In the genomic region with DNA sequence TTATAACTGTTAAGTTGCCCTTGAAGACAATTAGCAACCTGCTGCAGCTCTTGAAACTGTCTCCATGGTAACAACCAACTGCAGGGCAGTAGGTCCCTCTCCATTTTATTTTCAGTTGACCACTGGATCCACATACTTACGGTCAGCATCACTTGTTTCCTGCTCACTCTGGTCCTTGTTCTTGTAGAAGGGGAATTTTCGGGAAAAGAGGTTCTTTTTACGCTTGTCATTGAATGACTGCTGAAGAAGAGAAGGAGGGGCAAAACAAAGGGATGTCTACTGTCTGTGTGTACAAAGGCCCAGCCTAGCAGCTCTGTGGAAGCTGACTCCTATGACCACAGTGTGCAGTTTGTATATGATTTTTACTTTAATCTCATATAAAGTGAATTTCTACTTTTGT, we compare ENCODE assay signal across 24 cellular contexts. TPM values are rescaled to one million over a fixed set of nuclear protein-coding genes. Genes with fewer than 3 reads are reported as not detected.
A peak's percentile ranks its signal among the peaks of the same experiment; 100 is the strongest.
DNase-seq lines count a peak whose midpoint lies in the region; ATAC-seq, FAIRE-seq and TF ChIP-seq lines count a peak whose summit lies in the region.
"Had no signal": no experiment of that assay in that cellular context is flagged by ENCODE, and none has a peak within 500 bp of the region (broad histone marks: within the 10 kb centered on the region; RNA-seq: fewer than 3 reads in every experiment).

No MANE protein-coding gene starts in this region.

- H3K4me3 Mint-ChIP-seq in T-helper 2 cell treated with Interferon-gamma antibody and Interleukin-4, amounts not matched to agents 5 μg/mL and 100 μg/mL, for 36 hours, result no peak overlapping the region
- H3K4me3 Mint-ChIP-seq: B cell; CD8-positive, alpha-beta T cell; H9; IgD-negative memory B cell; T-helper 17 cell had no signal

- H3K36me3 Mint-ChIP-seq in T-helper 2 cell treated with Interferon-gamma antibody and Interleukin-4, amounts not matched to agents 5 μg/mL and 100 μg/mL, for 36 hours (ENCODE audit: low read depth), result peaks cover 11% of the 10 kb centered on the region

- no peak overlapping the region for H3K27ac ChIP-seq in uterus
- H3K27ac ChIP-seq: C4-2B, PC-9, SJCRH30 had no signal

- DNase-seq in NCI-H2196 (lab: John Stamatoyannopoulos, UW; ENCODE audit: unreplicated experiment), result peak; percentile 20
- DNase-seq in NCI-H2196 treated with DMSO at 0.1 percent for 48 hours (lab: John Stamatoyannopoulos, UW; ENCODE audit: unreplicated experiment), result no peak
- no peak for DNase-seq in H54 (ENCODE audit: insufficient read length, low spot score)
- DNase-seq in NCI-H774 (lab: John Stamatoyannopoulos, UW), result peak; percentile 19
- DNase-seq in medulla oblongata (ENCODE audit: extremely low spot score), result peak; percentile 57
- DNase-seq in uterus, result no peak
- DNase-seq in T-helper 2 cell treated with Interferon-gamma antibody and Interleukin-4, amounts not matched to agents 5 μg/mL and 100 μg/mL, for 36 hours (ENCODE audit: low spot score), result no peak
- DNase-seq: Caco-2; CD8-positive, alpha-beta T cell; H9; NCI-H1092; NCI-H1694 treated with DMSO at 0.1 percent for 48 hours; NCI-H2081; NCI-H526 treated with DMSO at 0.1 percent for 48 hours; PC-9; SJCRH30; T-helper 17 cell had no signal

- no peaks in the 10 kb centered on the region for H3K4me1 ChIP-seq in uterus
- H3K4me1 ChIP-seq: Caco-2, SJCRH30 had no signal

- H3K27me3 ChIP-seq in uterus, result no peaks in the 10 kb centered on the region
- H3K27me3 ChIP-seq: SJCRH30 had no signal

- no peak overlapping the region for H3K4me3 ChIP-seq in uterus
- H3K4me3 ChIP-seq: PC-9, SJCRH30 had no signal

- H3K9me3 ChIP-seq in uterus, result no peaks in the 10 kb centered on the region
- H3K9me3 ChIP-seq: Caco-2, SJCRH30 had no signal

- no peak overlapping the region for H3K27ac Mint-ChIP-seq in T-helper 2 cell treated with Interferon-gamma antibody and Interleukin-4, amounts not matched to agents 5 μg/mL and 100 μg/mL, for 36 hours
- H3K27ac Mint-ChIP-seq: B cell; CD8-positive, alpha-beta T cell; H9; IgD-negative memory B cell; T-helper 17 cell had no signal

- no peaks in the 10 kb centered on the region for H3K36me3 ChIP-seq in uterus

- peak; percentile 41 for FAIRE-seq in H54 (lab: Jason Lieb, UNC)
- FAIRE-seq: GM12892 had no signal

- no peak for TF ChIP-seq CTCF in uterus (IDR thresholded peaks at IDR 0.05)

- no peak for ATAC-seq in HG03457 (IDR thresholded peaks at IDR 0.05; ENCODE audit: unreplicated experiment)
- ATAC-seq: CD8-positive, alpha-beta T cell; Right ventricle myocardium inferior; SK-N-SH treated with all-trans-retinoic acid at 6 μM for 48 hours; T-helper 17 cell had no signal

- intact Hi-C loops in uterus (cut with DNase I; ENCODE audit: low total_unique reads), result no loop called here

- TF ChIP-seq POLR2A in H54 (IDR thresholded peaks at IDR 0.05; ENCODE audit: low read depth, low read length) (no peak), uterus (IDR thresholded peaks at IDR 0.05) (no peak)

- H3K9me3 Mint-ChIP-seq in T-helper 2 cell treated with Interferon-gamma antibody and Interleukin-4, amounts not matched to agents 5 μg/mL and 100 μg/mL, for 36 hours, result no peaks in the 10 kb centered on the region
- H3K9me3 Mint-ChIP-seq: CD8-positive, alpha-beta T cell; H9; IgD-negative memory B cell had no signal

- no peaks in the 10 kb centered on the region for H3K4me1 Mint-ChIP-seq in T-helper 2 cell treated with Interferon-gamma antibody and Interleukin-4, amounts not matched to agents 5 μg/mL and 100 μg/mL, for 36 hours (ENCODE audit: low read depth)
- H3K4me1 Mint-ChIP-seq: B cell, H9 had no signal

- no peaks in the 10 kb centered on the region for H3K27me3 Mint-ChIP-seq in T-helper 2 cell treated with Interferon-gamma antibody and Interleukin-4, amounts not matched to agents 5 μg/mL and 100 μg/mL, for 36 hours (ENCODE audit: low read depth)
- H3K27me3 Mint-ChIP-seq: B cell, IgD-negative memory B cell, T-helper 17 cell had no signal

RNA-seq across cellular contexts. Expression of a gene that starts 46.8 kb away (rescaled TPM):
- 10 to 100 TPM in 2 of 4 donors, 1 to 10 TPM in 1, under 1 TPM in 1; 0.77 to 18.0 (median 6.3) TPM for total RNA-seq in uterus

Comparison
In these comparisons a context has a peak if more than half of its experiments do, and no peak if none do; other contexts are left out.
1. DNase-seq: peak in NCI-H2196 (single experiment), NCI-H774 (single experiment) and medulla oblongata (single experiment); none in NCI-H2196 treated with DMSO at 0.1 percent for 48 hours (single experiment), H54 (single experiment), uterus (0 of 2) and T-helper 2 cell treated with Interferon-gamma antibody and Interleukin-4, amounts not matched to agents 5 μg/mL and 100 μg/mL, for 36 hours (single experiment).